In genomic region chr12:8823565-8824300, GRCh38 we compare ENCODE assay signal across 8 cellular contexts. TPM values are rescaled to one million over a fixed set of nuclear protein-coding genes. Genes with fewer than 3 reads are reported as not detected.
A peak's percentile ranks its signal among the peaks of the same experiment; 100 is the strongest.
DNase-seq lines count a peak whose midpoint lies in the region; ATAC-seq and TF ChIP-seq lines count a peak whose summit lies in the region.

No MANE protein-coding gene starts in this region.

- no peak overlapping the region for H3K4me3 ChIP-seq in cardiac fibroblast (replicated peaks in 1 of 2; ENCODE audit: low read depth in 2 of 2, low read length in 2 of 2)
- no peak overlapping the region for H3K4me3 ChIP-seq in left lung

- ATAC-seq in left lung: peak; percentile 83
- ATAC-seq in HG02610 (IDR thresholded peaks at IDR 0.05; ENCODE audit: unreplicated experiment): no peak

- in situ Hi-C loops in ACHN (cut with HindIII; ENCODE audit: low pct_ligation_motif_present, low pct_unique_long_range_greater_than_20kb, low sequenced_read_pairs): no loop called here

- no peaks in the 10 kb centered on the region for H3K36me3 Mint-ChIP-seq in HFFc6 (ENCODE audit: low read depth)

- no peaks in the 10 kb centered on the region for H3K4me1 ChIP-seq in left lung

- no peaks in the 10 kb centered on the region for H3K9me3 Mint-ChIP-seq in HFFc6

- H3K27ac ChIP-seq in left lung: no peak overlapping the region

- TF ChIP-seq CTCF in HFFc6 (IDR thresholded peaks at IDR 0.05) (peak; percentile 78), cardiac fibroblast (IDR thresholded peaks at IDR 0.05; ENCODE audit: low read depth, low read length) (peak; percentile 59), left lung (IDR thresholded peaks at IDR 0.05) (peak; percentile 39 to 40)

- H3K27me3 ChIP-seq in left lung: no peaks in the 10 kb centered on the region

- no peak overlapping the region for H3K27ac Mint-ChIP-seq in HFFc6

- H3K9me3 ChIP-seq in left lung: no peaks in the 10 kb centered on the region

- intact Hi-C loops in left lung (cut with DNase I): loop anchor here in 1 of 2 donors (5.0 kb wide), 1 partner anchor 141 kb away; no protein-coding TSS in a partner anchor

- peaks cover 9% of the 10 kb centered on the region for H3K27me3 Mint-ChIP-seq in HFFc6 (ENCODE audit: insufficient read depth)

- H3K4me3 Mint-ChIP-seq in HFFc6: no peak overlapping the region

- H3K36me3 ChIP-seq in left lung: no peaks in the 10 kb centered on the region

- peaks cover 1% of the 10 kb centered on the region; the same call in 1 of the 2 replicates for H3K4me1 Mint-ChIP-seq in HFFc6 (ENCODE audit: low read depth)

- DNase-seq in ACHN (peak; percentile 31), HFFc6 (peak; percentile 11), cardiac fibroblast (ENCODE audit: low read depth in 2 of 2) (peak; percentile 31 to 52), left lung (no peak), NCI-H1105 treated with DMSO at 0.1 percent for 48 hours (lab: John Stamatoyannopoulos, UW) (no peak), SIG-M5 treated with dmso at 0.1 percent for 504 hours (lab: John Stamatoyannopoulos, UW; ENCODE audit: unreplicated experiment) (no peak)
- DNase-seq in activated T-cell treated with anti-CD3 and anti-CD28 coated beads, Interleukin-2, amount 50 U/mL, for 1 hour: no peak

RNA-seq across cellular contexts. Expression of gene A2ML1, which starts 1.3 kb away (rescaled TPM):
- total RNA-seq in HFFc6 (2021; fragmentation: NEBNext Ultra II Directional; extraction: Animal tissue kit (Norgen Biotek cat#: 25700)): not detected
- not detected for total RNA-seq in left lung

Comparison
In these comparisons a context has a peak if more than half of its experiments do, and no peak if none do; other contexts are left out.
1. DNase-seq: peak in ACHN (single experiment), HFFc6 (single experiment) and cardiac fibroblast (2 of 2); none in left lung (0 of 2), NCI-H1105 treated with DMSO at 0.1 percent for 48 hours (single experiment), activated T-cell treated with anti-CD3 and anti-CD28 coated beads, Interleukin-2, amount 50 U/mL, for 1 hour (single experiment) and SIG-M5 treated with dmso at 0.1 percent for 504 hours (single experiment).
2. Peak in every context shown above with its lines, with median percentiles within 50 percentile points of each other: CTCF ChIP-seq.